ENCODE assay signal across 11 cellular contexts in the genomic region with DNA sequence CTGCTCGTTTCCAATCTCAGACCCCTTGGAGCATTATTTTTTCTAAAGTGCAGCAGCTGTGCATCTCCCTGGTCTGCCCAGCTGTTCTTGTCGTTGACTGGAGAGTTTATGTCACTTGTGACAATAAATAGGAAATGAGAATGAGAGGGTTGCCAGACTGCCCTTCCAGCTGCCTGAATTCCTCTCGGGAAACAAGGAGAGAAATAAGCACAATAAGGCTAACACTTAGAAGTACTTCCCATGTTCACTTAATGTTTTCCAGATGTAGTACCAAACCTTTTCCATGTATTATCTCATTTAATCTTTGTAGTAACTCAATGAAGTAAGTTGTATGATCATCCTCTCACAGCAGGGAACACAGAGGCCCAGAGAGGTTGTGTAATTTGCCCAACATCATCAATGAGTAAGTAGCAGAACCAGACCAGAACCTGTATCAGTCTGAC. TPM values are rescaled to one million over a fixed set of nuclear protein-coding genes. Genes with fewer than 3 reads are reported as not detected.
DNase-seq lines count a peak whose midpoint lies in the region; ATAC-seq and TF ChIP-seq lines count a peak whose summit lies in the region.
"Had no signal": no experiment of that assay in that cellular context is flagged by ENCODE, and none has a peak within 500 bp of the region (broad histone marks: within the 10 kb centered on the region; RNA-seq: fewer than 3 reads in every experiment).

No MANE protein-coding gene starts in this region.

- H3K4me2 ChIP-seq in IMR-90 (ENCODE audit: low read depth, low read length) = no peak overlapping the region

- TF ChIP-seq POLR2A in IMR-90 (IDR thresholded peaks at IDR 0.05; ENCODE audit: low read depth, low read length) = no peak

- H3K9me3 ChIP-seq in IMR-90 (ENCODE audit: control insufficient read depth, insufficient read depth, low read length) (no peaks in the 10 kb centered on the region), tibial artery (no peaks in the 10 kb centered on the region)
- H3K9me3 ChIP-seq in CD8-positive, alpha-beta T cell (ENCODE audit: low read length) = no peaks in the 10 kb centered on the region

- H3K9me3 Mint-ChIP-seq in CD8-positive, alpha-beta T cell = no peaks in the 10 kb centered on the region
- H3K9me3 Mint-ChIP-seq: natural killer cell treated with Interleukin-12 subunit alpha and Interleukin-12 subunit beta and Interleukin-15 and Interleukin-18, amount 100 ng/mL, for 72 hours had no signal

- no CpG with 5 or more reads among the region's 3 CpGs for WGBS in IMR-90 (ENCODE audit: extremely low coverage in 2 of 2, insufficient read length in 1 of 2), 2 experiments

- TF ChIP-seq CTCF in IMR-90 (conservative IDR thresholded peaks at IDR 0.05; ENCODE audit: low read depth, low read length) = no peak
- TF ChIP-seq CTCF in brain microvascular endothelial cell (IDR thresholded peaks at IDR 0.05; ENCODE audit: low read depth, low read length, missing control alignments) = no peak
- no peak for TF ChIP-seq CTCF in CD8-positive, alpha-beta T cell (IDR thresholded peaks at IDR 0.05)
- TF ChIP-seq CTCF in tibial artery (IDR thresholded peaks at IDR 0.05) = no peak

- POLR2A ChIA-PET in IMR-90 (lab: Charles Lee; ENCODE audit: unreplicated experiment) = no interaction called here
- POLR2A ChIA-PET in CD8-positive, alpha-beta T cell (lab: Charles Lee) = no interaction called here

- H3K4ac ChIP-seq in IMR-90 (ENCODE audit: low read depth, low read length) = no peak overlapping the region

- H3K27ac Mint-ChIP-seq in CD8-positive, alpha-beta T cell = no peak overlapping the region
- H3K27ac Mint-ChIP-seq: natural killer cell treated with Interleukin-12 subunit alpha and Interleukin-12 subunit beta and Interleukin-15 and Interleukin-18, amount 100 ng/mL, for 72 hours had no signal

- peak; percentile 24 for ATAC-seq in IMR-90 (ENCODE audit: low read depth)
- peak; percentile 38 for ATAC-seq in left ventricle myocardium superior
- ATAC-seq in CD8-positive, alpha-beta T cell = no peak
- ATAC-seq: natural killer cell treated with Interleukin-12 subunit alpha and Interleukin-12 subunit beta and Interleukin-15 and Interleukin-18, amount 100 ng/mL, for 72 hours had no signal

- no peaks in the 10 kb centered on the region for H3K27me3 ChIP-seq in IMR-90 (ENCODE audit: control insufficient read depth, insufficient read depth, low read length)
- H3K27me3 ChIP-seq in brain microvascular endothelial cell (replicated peaks) = no peaks in the 10 kb centered on the region
- H3K27me3 ChIP-seq in CD8-positive, alpha-beta T cell (ENCODE audit: insufficient read depth, low read length) = no peaks in the 10 kb centered on the region
- no peaks in the 10 kb centered on the region for H3K27me3 ChIP-seq in tibial artery

- no peak overlapping the region for H3K4me3 ChIP-seq in IMR-90 (ENCODE audit: insufficient read depth, low read depth, low read length)
- no peak overlapping the region for H3K4me3 ChIP-seq in brain microvascular endothelial cell (ENCODE audit: low read depth, low read length)
- no peak overlapping the region for H3K4me3 ChIP-seq in CD8-positive, alpha-beta T cell (ENCODE audit: low read depth, low read length)
- H3K4me3 ChIP-seq in tibial artery = no peak overlapping the region

- TF ChIP-seq RAD21 in IMR-90 (IDR thresholded peaks at IDR 0.05; ENCODE audit: low read length) = no peak

- peaks cover 6% of the 10 kb centered on the region for H3K27me3 Mint-ChIP-seq in CD8-positive, alpha-beta T cell (ENCODE audit: low read depth)

- no peak overlapping the region for H2BK5ac ChIP-seq in IMR-90 (ENCODE audit: low read depth, low read length, poor library complexity, severe bottlenecking)

- no peaks in the 10 kb centered on the region for H3K4me1 Mint-ChIP-seq in CD8-positive, alpha-beta T cell (ENCODE audit: low read depth)

- no peak overlapping the region for H2AK9ac ChIP-seq in IMR-90 (replicated peaks; ENCODE audit: low read depth, low read length, poor library complexity)

- H3K14ac ChIP-seq in IMR-90 (replicated peaks; ENCODE audit: low read depth, low read length) = no peak overlapping the region; the same call in 1 of the 2 replicates

- no peak overlapping the region for H3K18ac ChIP-seq in IMR-90 (ENCODE audit: low read depth, low read length)

- CTCF ChIA-PET in IMR-90 (lab: Yijun Ruan, JAX) = no interaction called here
- CTCF ChIA-PET in CD8-positive, alpha-beta T cell (lab: Charles Lee) = interaction anchor here (1.4 kb wide), 1 partner anchor 15 kb away, joined by 4 read pairs; no protein-coding TSS in a partner anchor

- H3K23ac ChIP-seq in IMR-90 (ENCODE audit: low read depth, low read length) = peak overlapping the region; percentile 16; the same call in 1 of the 2 replicates

- H3K36me3 ChIP-seq in IMR-90 (ENCODE audit: control insufficient read depth, insufficient read depth, low read length) (no peaks in the 10 kb centered on the region), brain microvascular endothelial cell (replicated peaks) (no peaks in the 10 kb centered on the region), tibial artery (no peaks in the 10 kb centered on the region)
- no peaks in the 10 kb centered on the region for H3K36me3 ChIP-seq in CD8-positive, alpha-beta T cell (ENCODE audit: insufficient read depth, low read length)

- dilution Hi-C loops in IMR-90 (cut with HindIII; ENCODE audit: low sequenced_read_pairs, unreplicated experiment) = no loop called here

- no peak overlapping the region for H3K9ac ChIP-seq in IMR-90 (ENCODE audit: low read depth, low read length)

- DNase-seq in IMR-90 (peak; percentile 27), brain microvascular endothelial cell (peak; percentile 13), left ventricle myocardium superior (no peak), substantia nigra (lab: John Stamatoyannopoulos, UW) (no peak), NCI-H187 treated with DMSO at 0.1 percent for 48 hours (lab: John Stamatoyannopoulos, UW) (no peak), tibial artery (no peak)
- no peak for DNase-seq in CD8-positive, alpha-beta T cell
- DNase-seq: activated CD8-positive, alpha-beta memory T cell treated with anti-CD3 and anti-CD28 coated beads, Interleukin-2, amount 50 U/mL, for 48 hours; stimulated activated CD4-positive, alpha-beta T cell treated with anti-CD3 and anti-CD28 coated beads, Interleukin-15, amount 100 ng/mL, for 24 hours had no signal

- H2AFZ ChIP-seq in IMR-90 (replicated peaks; ENCODE audit: low read length, poor library complexity) = no peak overlapping the region

- H3K9me1 ChIP-seq in IMR-90 (ENCODE audit: insufficient read depth, low read length) = peaks cover 16% of the 10 kb centered on the region; the same call in 1 of the 2 replicates

- H2BK120ac ChIP-seq in IMR-90 (ENCODE audit: low read depth, low read length) = no peak overlapping the region

- H3K27ac ChIP-seq in IMR-90 (ENCODE audit: insufficient read depth, low read length) (no peak overlapping the region), brain microvascular endothelial cell (no peak overlapping the region), substantia nigra (ENCODE audit: low read depth, low read length, poor library complexity, severe bottlenecking) (peak overlapping the region; percentile 2), tibial artery (peak overlapping the region in 1 of 2 donors; percentile 14)
- no peak overlapping the region for H3K27ac ChIP-seq in CD8-positive, alpha-beta T cell (ENCODE audit: low read depth, low read length)
- H3K27ac ChIP-seq: epithelial cell of prostate had no signal

- H2BK15ac ChIP-seq in IMR-90 (ENCODE audit: low read depth, low read length) = no peak overlapping the region

- no peak overlapping the region for H4K5ac ChIP-seq in IMR-90 (ENCODE audit: low read depth, low read length)

- H4K8ac ChIP-seq in IMR-90 (ENCODE audit: low read depth in 2 of 2, low read length in 2 of 2) = no peak overlapping the region

- no peak overlapping the region for H2AK5ac ChIP-seq in IMR-90 (ENCODE audit: low read depth, low read length)

- peaks cover 84% of the 10 kb centered on the region for H4K20me1 ChIP-seq in IMR-90 (ENCODE audit: insufficient read depth, low read length)

- H3K4me3 Mint-ChIP-seq in CD8-positive, alpha-beta T cell = no peak overlapping the region
- H3K4me3 Mint-ChIP-seq: natural killer cell treated with Interleukin-12 subunit alpha and Interleukin-12 subunit beta and Interleukin-15 and Interleukin-18, amount 100 ng/mL, for 72 hours had no signal

- no peaks in the 10 kb centered on the region for H3K36me3 Mint-ChIP-seq in CD8-positive, alpha-beta T cell
- H3K36me3 Mint-ChIP-seq: natural killer cell treated with Interleukin-12 subunit alpha and Interleukin-12 subunit beta and Interleukin-15 and Interleukin-18, amount 100 ng/mL, for 72 hours had no signal

- H3K4me1 ChIP-seq in IMR-90 (ENCODE audit: control insufficient read depth, insufficient read depth, low read length) (peaks cover 9% of the 10 kb centered on the region), tibial artery (peaks cover 0 to 23% (median 16%) of the 10 kb centered on the region in 4 donors)
- no peaks in the 10 kb centered on the region for H3K4me1 ChIP-seq in CD8-positive, alpha-beta T cell (ENCODE audit: insufficient read depth, low read length)

- H3K79me1 ChIP-seq in IMR-90 (ENCODE audit: low read depth in 1 of 2, low read length in 2 of 2) = peaks cover 34 to 81% of the 10 kb centered on the region in 2 experiments

- no peak overlapping the region for H4K91ac ChIP-seq in IMR-90 (ENCODE audit: insufficient read depth, low read depth, low read length)

- in situ Hi-C loops in IMR-90 (cut with MboI; ENCODE audit: low sequenced_read_pairs) = no loop called here
- in situ Hi-C loops in brain microvascular endothelial cell (cut with HindIII; ENCODE audit: low pct_ligation_motif_present, low sequenced_read_pairs) = no loop called here

- H3K56ac ChIP-seq in IMR-90 (ENCODE audit: extremely low read depth, insufficient read depth, low read length) = no peak overlapping the region

- intact Hi-C loops in IMR-90 (cut with micrococcal nuclease) (no loop called here), left ventricle myocardium superior (cut with micrococcal nuclease) (no loop called here), tibial artery (cut with DNase I; ENCODE audit: low total_unique reads) (no loop called here)
- intact Hi-C loops in CD8-positive, alpha-beta T cell (cut with DNase I, micrococcal nuclease) = no loop called here

- no TSS peak for BruUV-seq in IMR-90 (replicated peaks; lab: Mats Ljungman, UMichigan)

- H2BK20ac ChIP-seq in IMR-90 (ENCODE audit: low read depth, low read length) = no peak overlapping the region

RNA-seq across cellular contexts. Expression of a gene that starts 19.9 kb away (rescaled TPM):
- total RNA-seq in IMR-90 (2012; rRNA removed) (21.9 TPM in 2 replicates), left ventricle myocardium superior (28.1 TPM)
- 44.9 and 57.5 TPM in 2 replicates for polyA plus RNA-seq in IMR-90 (2012; rRNA removed)
- polyA plus RNA-seq in IMR-90 (2012; cell fraction: cytosol; rRNA removed) = 57.1 and 67.3 TPM in 2 replicates
- 17.2 and 37.0 TPM in 2 replicates for polyA plus RNA-seq in IMR-90 (2012; cell fraction: nucleus; rRNA removed; ENCODE audit: low replicate concordance)
- total RNA-seq in CD8-positive, alpha-beta T cell = 1 to 10 TPM in 1 of 2 experiments, under 1 TPM in 1; 0.58 to 1.1 TPM

RNA-seq across cellular contexts. Expression of a gene that starts 20.4 kb away (rescaled TPM):
- total RNA-seq in IMR-90 (2012; rRNA removed) = 55.3 and 70.1 TPM in 2 replicates
- polyA plus RNA-seq in IMR-90 (2012; rRNA removed) = 72.7 TPM in 2 replicates
- polyA plus RNA-seq in IMR-90 (2012; cell fraction: cytosol; rRNA removed) = 36.0 and 61.2 TPM in 2 replicates
- polyA plus RNA-seq in IMR-90 (2012; cell fraction: nucleus; rRNA removed; ENCODE audit: low replicate concordance) = 186 and 281 TPM in 2 replicates
- 38.4 TPM for total RNA-seq in left ventricle myocardium superior
- total RNA-seq in CD8-positive, alpha-beta T cell = 10 to 100 TPM; 48.4 to 49.5 TPM

RNA-seq across cellular contexts. Expression of a gene that starts 54.0 kb away (rescaled TPM):
- total RNA-seq in IMR-90 (2012; rRNA removed) (0.28 and 0.36 TPM in 2 replicates), left ventricle myocardium superior (318 TPM)
- 0.40 and 0.65 TPM in 2 replicates for polyA plus RNA-seq in IMR-90 (2012; rRNA removed)
- 0.36 and 0.63 TPM in 2 replicates for polyA plus RNA-seq in IMR-90 (2012; cell fraction: cytosol; rRNA removed)
- 0.29 and 0.38 TPM in 2 replicates for polyA plus RNA-seq in IMR-90 (2012; cell fraction: nucleus; rRNA removed; ENCODE audit: low replicate concordance)
- total RNA-seq in CD8-positive, alpha-beta T cell = not detected
- total RNA-seq: natural killer cell treated with Interleukin-12 subunit alpha and Interleukin-12 subunit beta and Interleukin-15 and Interleukin-18, amount 100 ng/mL, for 72 hours had no signal

Comparison
In these comparisons a context has a peak if more than half of its experiments do, and no peak if none do; other contexts are left out.
1. DNase-seq: peak in IMR-90 (single experiment) and brain microvascular endothelial cell (single experiment); none in left ventricle myocardium superior (single experiment), substantia nigra (0 of 49), CD8-positive, alpha-beta T cell (0 of 7), NCI-H187 treated with DMSO at 0.1 percent for 48 hours (single experiment) and tibial artery (0 of 2).
2. RNA of a gene that starts 19.9 kb away (total RNA-seq): 28.1 TPM in left ventricle myocardium superior (single experiment) and 21.9 TPM in IMR-90; 0.58 to 1.1 TPM in CD8-positive, alpha-beta T cell; every median in the first group is over 10 times any median in the second.
3. RNA of a gene that starts 54.0 kb away (total RNA-seq): 318 TPM in left ventricle myocardium superior (single experiment); 0.28 to 0.36 TPM in IMR-90 and not detected in CD8-positive, alpha-beta T cell; every median in the first group is over 100 times any median in the second.